Comparison of ENCODE assay signal across 8 cellular contexts in genomic region chr9:114588150-114588663, GRCh38. TPM values are rescaled to one million over a fixed set of nuclear protein-coding genes. Genes with fewer than 3 reads are reported as not detected.
DNase-seq lines count a peak whose midpoint lies in the region; ATAC-seq and TF ChIP-seq lines count a peak whose summit lies in the region.

No MANE protein-coding gene starts in this region.

- no peaks in the 10 kb centered on the region for H3K9me2 ChIP-seq in MM.1S (replicated peaks; ENCODE audit: insufficient read depth, low read length)

- no peak for TF ChIP-seq CTCF in MM.1S (IDR thresholded peaks at IDR 0.05; ENCODE audit: low read length)
- TF ChIP-seq CTCF in lower lobe of right lung (IDR thresholded peaks at IDR 0.05), result no peak
- no peak for TF ChIP-seq CTCF in type B pancreatic cell (conservative IDR thresholded peaks at IDR 0.05)

- H3K4me1 ChIP-seq in MM.1S (ENCODE audit: low read length), result peaks cover 17% of the 10 kb centered on the region
- peaks cover 48% of the 10 kb centered on the region for H3K4me1 ChIP-seq in lower lobe of right lung

- H3K36me3 ChIP-seq in MM.1S (replicated peaks; ENCODE audit: insufficient read depth, low read length), result 0 out of 2 replicates have a peak, but pooled peaks cover under 1% of the 10 kb centered on the region
- peaks cover 13% of the 10 kb centered on the region for H3K36me3 ChIP-seq in lower lobe of right lung

- H2AFZ ChIP-seq in MM.1S (ENCODE audit: low read length), result no peak overlapping the region

- H4K20me1 ChIP-seq in MM.1S (ENCODE audit: insufficient read depth, low read length), result no peaks in the 10 kb centered on the region

- H3K4me3 ChIP-seq in MM.1S (ENCODE audit: low read length) (peak overlapping the region; percentile 98), lower lobe of right lung (peak overlapping the region; percentile 97)

- H3K27me3 ChIP-seq in MM.1S (replicated peaks; ENCODE audit: insufficient read depth, low read length), result no peaks in the 10 kb centered on the region
- H3K27me3 ChIP-seq in lower lobe of right lung (ENCODE audit: low read depth), result no peaks in the 10 kb centered on the region

- H3K27me3 Mint-ChIP-seq in type B pancreatic cell, result no peaks in the 10 kb centered on the region

- intact Hi-C loops in lower lobe of right lung (cut with DNase I), result no loop called here
- intact Hi-C loops in posterior cingulate gyrus (cut with DNase I), result loop anchor here (5.0 to 10.0 kb wide), 4 partner anchors 67 to 243 kb away; partner anchors contain the start of genes TEX53 and WHRN
- intact Hi-C loops in posterior vena cava (cut with DNase I), result no loop called here

- H3K36me3 Mint-ChIP-seq in type B pancreatic cell, result peaks cover 23% of the 10 kb centered on the region

- no peaks in the 10 kb centered on the region for H3K9me3 Mint-ChIP-seq in type B pancreatic cell

- H3K4me2 ChIP-seq in MM.1S (ENCODE audit: low read depth, low read length), result peak overlapping the region; percentile 82

- peak overlapping the region; percentile 99 for H3K27ac Mint-ChIP-seq in type B pancreatic cell

- peak overlapping the region; percentile 99 for H3K9ac ChIP-seq in MM.1S (ENCODE audit: low read length)

- DNase-seq in EH (ENCODE audit: low read depth) (peak; percentile 29), MM.1S (no peak), caudate nucleus (lab: John Stamatoyannopoulos, UW) (peak in 5 of 61 donors; percentile 9 to 50 (median 42)), lower lobe of right lung (no peak), type B pancreatic cell (ENCODE audit: extremely low spot score, unreplicated experiment) (no peak), posterior cingulate gyrus (no peak), cerebellum (ENCODE audit: low spot score) (no peak), posterior vena cava (ENCODE audit: low spot score) (no peak)

- H3K9me3 ChIP-seq in MM.1S (replicated peaks; ENCODE audit: insufficient read depth, low read length) (no peaks in the 10 kb centered on the region), lower lobe of right lung (no peaks in the 10 kb centered on the region)

- H3K27ac ChIP-seq in MM.1S (ENCODE audit: low read length), result peak overlapping the region; percentile 84; the same call in 1 of the 2 replicates
- H3K27ac ChIP-seq in caudate nucleus (ENCODE audit: low read depth, low read length), result peak overlapping the region; percentile 89
- H3K27ac ChIP-seq in lower lobe of right lung, result peak overlapping the region; percentile 96

- peak; percentile 4 to 25 for ATAC-seq in lower lobe of right lung

- H3K79me2 ChIP-seq in MM.1S (ENCODE audit: low read length), result peaks cover 61% of the 10 kb centered on the region

- peaks cover 27% of the 10 kb centered on the region for H3K4me1 Mint-ChIP-seq in type B pancreatic cell (ENCODE audit: unreplicated experiment)

- H3F3A ChIP-seq in MM.1S (ENCODE audit: insufficient read depth, low read length), result peaks cover 34% of the 10 kb centered on the region

- H3K4me3 Mint-ChIP-seq in type B pancreatic cell, result peak overlapping the region; percentile 96

RNA-seq across cellular contexts. Expression of gene ATP6V1G1, which starts 0.6 kb away (rescaled TPM):
- 104 TPM for total RNA-seq in lower lobe of right lung
- total RNA-seq in type B pancreatic cell (ENCODE audit: low replicate concordance), result 110 and 147 TPM in 2 replicates
- total RNA-seq in cerebellum, result 75.1 TPM
- total RNA-seq in posterior vena cava, result 10 to 100 TPM; 70.6 to 73.3 TPM

RNA-seq across cellular contexts. Expression of gene TMEM268, which starts 22.9 kb away (rescaled TPM):
- total RNA-seq in lower lobe of right lung (19.7 TPM), type B pancreatic cell (ENCODE audit: low replicate concordance) (6.5 and 6.6 TPM in 2 replicates), cerebellum (9.4 TPM), posterior vena cava (10 to 100 TPM; 10.5 to 11.2 TPM)
